Comparison of ENCODE assay signal across 1 cellular context in genomic region chr4:176844448-176844847, GRCh38.
TF ChIP-seq lines count a peak whose summit lies in the region.

No MANE protein-coding gene starts in this region.

TF ChIP-seq in endothelial cell of umbilical vein, 7 proteins besides CTCF, POLR2A, EP300 and RAD21 (continued from another document):
- no peak for TF ChIP-seq POLR2AphosphoS5 (IDR thresholded peaks at IDR 0.05; ENCODE audit: insufficient read depth, low read depth, low read length)
- no peak for TF ChIP-seq MYC (IDR thresholded peaks at IDR 0.05; ENCODE audit: low read depth, low read length)
TF ChIP-seq in endothelial cell of umbilical vein: peak in this region for 1.
